8 cellular contexts compared by ENCODE assay signal in genomic region chr16:2882460-2883026, GRCh38. TPM values are rescaled to one million over a fixed set of nuclear protein-coding genes. Genes with fewer than 3 reads are reported as not detected.
DNase-seq lines count a peak whose midpoint lies in the region; ATAC-seq and TF ChIP-seq lines count a peak whose summit lies in the region.

No MANE protein-coding gene starts in this region.

- H3K27ac ChIP-seq in left ventricle myocardium inferior (replicated peaks): peak overlapping the region; percentile 97

- DNase-seq in NCI-H1417 treated with DMSO at 0.1 percent for 48 hours (lab: John Stamatoyannopoulos, UW) (peak; percentile 92), SW 1271 (lab: John Stamatoyannopoulos, UW) (peak; percentile 80 to 95), amygdala (lab: John Stamatoyannopoulos, UW) (peak; percentile 88 to 100 (median 98)), left ventricle myocardium inferior (peak; percentile 98), posterior vena cava (ENCODE audit: low spot score) (peak; percentile 99), ureter (ENCODE audit: low spot score) (peak; percentile 98)

- no peaks in the 10 kb centered on the region for H3K27me3 ChIP-seq in left ventricle myocardium inferior (ENCODE audit: low read depth)

- no peaks in the 10 kb centered on the region for H3K36me3 ChIP-seq in left ventricle myocardium inferior

- H3K9me3 ChIP-seq in left ventricle myocardium inferior (replicated peaks): peaks cover 5% of the 10 kb centered on the region

- H3K4me1 ChIP-seq in left ventricle myocardium inferior: peaks cover 17% of the 10 kb centered on the region

- TF ChIP-seq CTCF in GM12875 (IDR thresholded peaks at IDR 0.05; ENCODE audit: borderline replicate concordance, insufficient read depth, low read depth, low read length) (no peak), left ventricle myocardium inferior (IDR thresholded peaks at IDR 0.05; ENCODE audit: borderline replicate concordance) (no peak)

- intact Hi-C loops in left ventricle myocardium inferior (cut with micrococcal nuclease): no loop called here
- intact Hi-C loops in posterior vena cava (cut with DNase I): no loop called here

- peak; percentile 91 for ATAC-seq in HG02798 (IDR thresholded peaks at IDR 0.05; ENCODE audit: poor library complexity, unreplicated experiment)

- peak overlapping the region; percentile 92 for H3K4me3 ChIP-seq in GM12875 (ENCODE audit: low read depth, low read length)
- H3K4me3 ChIP-seq in left ventricle myocardium inferior: peak overlapping the region; percentile 93

RNA-seq across cellular contexts. Expression of gene FLYWCH2, which starts 0.5 kb away (rescaled TPM):
- 23.2 TPM for total RNA-seq in left ventricle myocardium inferior
- 10 to 100 TPM; 16.0 to 17.6 TPM for total RNA-seq in posterior vena cava
- total RNA-seq in ureter: 23.5 TPM

RNA-seq across cellular contexts. Expression of gene PRSS22, which starts 24.6 kb away (rescaled TPM):
- total RNA-seq in left ventricle myocardium inferior (not detected), posterior vena cava (not detected), ureter (41.2 TPM)

RNA-seq across cellular contexts. Expression of gene FLYWCH1, which starts 29.2 kb away (rescaled TPM):
- 35.7 TPM for total RNA-seq in left ventricle myocardium inferior
- 10 to 100 TPM; 31.0 to 37.7 TPM for total RNA-seq in posterior vena cava
- 39.6 TPM for total RNA-seq in ureter

RNA-seq across cellular contexts. Expression of gene ZG16B, which starts 52.4 kb away (rescaled TPM):
- total RNA-seq in left ventricle myocardium inferior (0.27 TPM), posterior vena cava (not detected), ureter (31.8 TPM)

Comparison
In these comparisons a context has a peak if more than half of its experiments do, and no peak if none do; other contexts are left out.
1. Peak in every context shown above with its lines: DNase-seq, ATAC-seq, H3K4me3 ChIP-seq and H3K27ac ChIP-seq.
2. RNA of gene PRSS22, which starts 24.6 kb away (total RNA-seq): 41.2 TPM in ureter (single experiment); not detected in left ventricle myocardium inferior (single experiment) and not detected in posterior vena cava; every median in the first group is over 10 times any median in the second.